ENCODE assay signal across 10 cellular contexts in genomic region chr20:31568773-31569162, GRCh38. TPM values are rescaled to one million over a fixed set of nuclear protein-coding genes. Genes with fewer than 3 reads are reported as not detected.
A peak's percentile ranks its signal among the peaks of the same experiment; 100 is the strongest.
DNase-seq lines count a peak whose midpoint lies in the region; ATAC-seq, FAIRE-seq and TF ChIP-seq lines count a peak whose summit lies in the region.
"Had no signal": no experiment of that assay in that cellular context is flagged by ENCODE, and none has a peak within 500 bp of the region (broad histone marks: within the 10 kb centered on the region; RNA-seq: fewer than 3 reads in every experiment).

No MANE protein-coding gene starts in this region.

- no TSS peak for BruUV-seq in endothelial cell of umbilical vein (replicated peaks; lab: Mats Ljungman, UMichigan)

- H3K4me1 Mint-ChIP-seq in CD4-positive, alpha-beta memory T cell, result peaks cover 10 to 34% (median 20%) of the 10 kb centered on the region in 4 donors

- POLR2A ChIA-PET in CD4-positive, alpha-beta memory T cell (lab: Charles Lee; ENCODE audit: partially characterized antibody), result interaction anchor here (1.3 to 5.9 kb wide), 3 partner anchors 8 to 44 kb away, joined by 3 to 32 read pairs (median 26); partner anchors contain the start of gene ID1
- POLR2A ChIA-PET in endothelial cell of umbilical vein (lab: Charles Lee), result interaction anchor here (1.3 to 3.9 kb wide), 3 partner anchors 36 to 43 kb away, joined by 6 to 29 read pairs (median 9); partner anchors contain the start of gene ID1

- CTCF ChIA-PET in CD4-positive, alpha-beta memory T cell (lab: Charles Lee; ENCODE audit: partially characterized antibody), result interaction anchor here (0.7 to 35.9 kb wide), 12 partner anchors 9 to 154 kb away, joined by 3 to 1094 read pairs (median 8); partner anchors contain the start of genes BCL2L1 and ID1
- CTCF ChIA-PET in endothelial cell of umbilical vein (lab: Charles Lee), result interaction anchor here (1.4 to 30.9 kb wide), 9 partner anchors 8 to 155 kb away, joined by 3 to 1817 read pairs (median 9); partner anchors contain the start of genes BCL2L1 and ID1

- no peaks in the 10 kb centered on the region for H3K27me3 Mint-ChIP-seq in CD4-positive, alpha-beta memory T cell
- H3K27me3 Mint-ChIP-seq: dendritic cell treated with granulocyte-macrophage colony-stimulating factor and Interleukin-4, amounts not matched to agents 40 ng/mL and 50 ng/mL, for 4 days had no signal

- no peak overlapping the region for H3K4me2 ChIP-seq in OCI-LY1 (ENCODE audit: low read length)
- H3K4me2 ChIP-seq in endothelial cell of umbilical vein (ENCODE audit: insufficient read depth, low read length), result no peak overlapping the region

- no peak overlapping the region for H2AFZ ChIP-seq in OCI-LY1 (ENCODE audit: low read length)
- H2AFZ ChIP-seq in endothelial cell of umbilical vein (ENCODE audit: low read depth, low read length), result no peak overlapping the region

- no peaks in the 10 kb centered on the region for H4K20me1 ChIP-seq in OCI-LY1 (ENCODE audit: insufficient read depth, low read length)
- no peaks in the 10 kb centered on the region for H4K20me1 ChIP-seq in endothelial cell of umbilical vein (replicated peaks; ENCODE audit: control insufficient read depth, extremely low read depth, insufficient read depth, low read length)

- H3K36me3 Mint-ChIP-seq in CD4-positive, alpha-beta memory T cell, result peaks cover 0 to 26% of the 10 kb centered on the region in 2 donors

- no peaks in the 10 kb centered on the region for H3K9me1 ChIP-seq in endothelial cell of umbilical vein (replicated peaks; ENCODE audit: control insufficient read depth, extremely low read depth, insufficient read depth, low read length)

- H3K4me1 ChIP-seq in CD4-positive, alpha-beta memory T cell (ENCODE audit: insufficient read depth, low read length), result peaks cover 20% of the 10 kb centered on the region
- H3K4me1 ChIP-seq in OCI-LY1 (ENCODE audit: insufficient read depth, low read length, severe bottlenecking), result peaks cover 43% of the 10 kb centered on the region
- peaks cover 41% of the 10 kb centered on the region for H3K4me1 ChIP-seq in endothelial cell of umbilical vein (ENCODE audit: control insufficient read depth, extremely low read depth, insufficient read depth, low read length)
- H3K4me1 ChIP-seq in psoas muscle, result peaks cover 30% of the 10 kb centered on the region
- H3K4me1 ChIP-seq in mucosa of descending colon (ENCODE audit: low read depth), result peaks cover 13% of the 10 kb centered on the region

- H3K27me3 ChIP-seq in CD4-positive, alpha-beta memory T cell (ENCODE audit: insufficient read depth, low read length), result no peaks in the 10 kb centered on the region
- H3K27me3 ChIP-seq in OCI-LY1 (ENCODE audit: insufficient read depth, low read length), result no peaks in the 10 kb centered on the region
- no peaks in the 10 kb centered on the region for H3K27me3 ChIP-seq in endothelial cell of umbilical vein (ENCODE audit: control insufficient read depth in 2 of 2, insufficient read depth in 2 of 2, low read length in 2 of 2)
- no peaks in the 10 kb centered on the region for H3K27me3 ChIP-seq in psoas muscle (ENCODE audit: insufficient read depth in 3 of 3, low read length in 2 of 3)

- H3K27ac ChIP-seq in CD4-positive, alpha-beta memory T cell (ENCODE audit: low read depth, low read length), result no peak overlapping the region
- peak overlapping the region; percentile 79 for H3K27ac ChIP-seq in OCI-LY1 (ENCODE audit: low read depth, low read length, poor library complexity, severe bottlenecking)
- H3K27ac ChIP-seq in endothelial cell of umbilical vein (ENCODE audit: insufficient read depth, low read depth, low read length), result peak overlapping the region; percentile 59
- peak overlapping the region; percentile 91 for H3K27ac ChIP-seq in psoas muscle

- 87 to 90% (median 88%) methylated on average over 5 of the region's 5 CpGs for WGBS in psoas muscle, 3 donors

- ATAC-seq in psoas muscle, result no peak
- no peak for ATAC-seq in mucosa of descending colon
- no peak for ATAC-seq in left lobe of liver

- H3K9me3 Mint-ChIP-seq in CD4-positive, alpha-beta memory T cell, result no peaks in the 10 kb centered on the region
- H3K9me3 Mint-ChIP-seq: dendritic cell treated with granulocyte-macrophage colony-stimulating factor and Interleukin-4, amounts not matched to agents 40 ng/mL and 50 ng/mL, for 4 days had no signal

- TF ChIP-seq CTCF in OCI-LY1 (IDR thresholded peaks at IDR 0.05; ENCODE audit: low read length) (no peak), endothelial cell of umbilical vein (IDR thresholded peaks at IDR 0.05; ENCODE audit: extremely low read depth in 1 of 2, insufficient read depth in 1 of 2, low read depth in 1 of 2, low read length in 2 of 2) (no peak), psoas muscle (IDR thresholded peaks at IDR 0.05) (no peak), mucosa of descending colon (IDR thresholded peaks at IDR 0.05) (no peak)

- intact Hi-C loops in CD4-positive, alpha-beta memory T cell (cut with micrococcal nuclease), result loop anchor here (1.0 kb wide), 2 partner anchors 8 to 44 kb away; no protein-coding TSS in a partner anchor
- intact Hi-C loops in endothelial cell of umbilical vein (cut with micrococcal nuclease) (loop anchor here (1.0 kb wide), 1 partner anchor 44 kb away; no protein-coding TSS in a partner anchor), psoas muscle (cut with DNase I) (loop anchor here in 1 of 2 donors (10.0 kb wide), 1 partner anchor 156 kb away; the partner anchor contains the start of gene BCL2L1), mucosa of descending colon (cut with DNase I, micrococcal nuclease) (loop anchor here in 1 of 2 donors (5.0 kb wide), 1 partner anchor 44 kb away; no protein-coding TSS in a partner anchor)

- no peak overlapping the region for H3K9ac ChIP-seq in OCI-LY1 (ENCODE audit: low read length)
- peak overlapping the region; percentile 0 for H3K9ac ChIP-seq in endothelial cell of umbilical vein (replicated peaks; ENCODE audit: extremely low read depth, insufficient read depth, low read length)

- peaks cover 9% of the 10 kb centered on the region; the same call in 1 of the 2 replicates for H3F3A ChIP-seq in OCI-LY1 (ENCODE audit: insufficient read depth, low read length)

- H3K27ac Mint-ChIP-seq in CD4-positive, alpha-beta memory T cell, result peak overlapping the region in 6 of 7 donors; percentile 22 to 60 (median 38)
- H3K27ac Mint-ChIP-seq: dendritic cell treated with granulocyte-macrophage colony-stimulating factor and Interleukin-4, amounts not matched to agents 40 ng/mL and 50 ng/mL, for 4 days had no signal

- peaks cover 22% of the 10 kb centered on the region for H3K36me3 ChIP-seq in CD4-positive, alpha-beta memory T cell (ENCODE audit: insufficient read depth, low read length)
- H3K36me3 ChIP-seq in OCI-LY1 (ENCODE audit: insufficient read depth, low read length) (peaks cover 37% of the 10 kb centered on the region), endothelial cell of umbilical vein (ENCODE audit: control insufficient read depth in 2 of 2, extremely low read depth in 1 of 2, insufficient read depth in 2 of 2, low read length in 2 of 2) (peaks cover 4 to 6% of the 10 kb centered on the region in 2 experiments), psoas muscle (ENCODE audit: insufficient read depth in 1 of 2, low read depth in 1 of 2) (peaks cover 0 to 56% of the 10 kb centered on the region in 2 donors), mucosa of descending colon (ENCODE audit: low read depth) (no peaks in the 10 kb centered on the region)

- dilution Hi-C loops in endothelial cell of umbilical vein (cut with MboI; ENCODE audit: extremely low pct_ligation_motif_present, low sequenced_read_pairs), result no loop called here

- H3K9me2 ChIP-seq in OCI-LY1 (ENCODE audit: low read depth, low read length), result no peaks in the 10 kb centered on the region

- H3K4me3 Mint-ChIP-seq in CD4-positive, alpha-beta memory T cell, result peak overlapping the region in 1 of 8 donors; percentile 64
- H3K4me3 Mint-ChIP-seq: dendritic cell treated with granulocyte-macrophage colony-stimulating factor and Interleukin-4, amounts not matched to agents 40 ng/mL and 50 ng/mL, for 4 days had no signal

- no peak for DNase-seq in CD4-positive, alpha-beta memory T cell
- DNase-seq in endothelial cell of umbilical vein (ENCODE audit: low read depth, low spot score) (no peak), psoas muscle (no peak), mucosa of descending colon (no peak), left lobe of liver (ENCODE audit: low spot score) (no peak), NCI-H1436 (lab: John Stamatoyannopoulos, UW) (no peak), dermis blood vessel endothelial cell (no peak)
- DNase-seq: NCI-H2081 treated with DMSO at 0.1 percent for 48 hours had no signal

- H3K4me3 ChIP-seq in CD4-positive, alpha-beta memory T cell (ENCODE audit: low read length in 2 of 2), result no peak overlapping the region
- no peak overlapping the region for H3K4me3 ChIP-seq in OCI-LY1 (ENCODE audit: low read depth, low read length, poor library complexity, severe bottlenecking)
- no peak overlapping the region for H3K4me3 ChIP-seq in endothelial cell of umbilical vein (replicated peaks in 1 of 3; ENCODE audit: insufficient read depth in 1 of 3, low read depth in 1 of 3, low read length in 3 of 3)
- H3K4me3 ChIP-seq in psoas muscle, result no peak overlapping the region
- no peak overlapping the region for H3K4me3 ChIP-seq in mucosa of descending colon

- H3K79me2 ChIP-seq in OCI-LY1 (ENCODE audit: insufficient read depth, low read length) (no peaks in the 10 kb centered on the region), endothelial cell of umbilical vein (ENCODE audit: control insufficient read depth, insufficient read depth, low read length) (no peaks in the 10 kb centered on the region)

- H3K9me3 ChIP-seq in CD4-positive, alpha-beta memory T cell (ENCODE audit: control insufficient read depth in 1 of 2, low read length in 2 of 2), result no peaks in the 10 kb centered on the region
- H3K9me3 ChIP-seq in OCI-LY1 (ENCODE audit: low read length), result no peaks in the 10 kb centered on the region
- no peaks in the 10 kb centered on the region for H3K9me3 ChIP-seq in endothelial cell of umbilical vein (replicated peaks; ENCODE audit: control insufficient read depth, insufficient read depth, low read length)
- no peaks in the 10 kb centered on the region for H3K9me3 ChIP-seq in psoas muscle
- H3K9me3 ChIP-seq in mucosa of descending colon, result no peaks in the 10 kb centered on the region

- no peak for TF ChIP-seq POLR2A in endothelial cell of umbilical vein (IDR thresholded peaks at IDR 0.05; ENCODE audit: low read depth, low read length)

- no peak for FAIRE-seq in endothelial cell of umbilical vein (lab: Jason Lieb, UNC)

RNA-seq across cellular contexts. Expression of gene ID1, which starts 36.3 kb away (rescaled TPM):
- under 1 TPM in 1 of 2 experiments, not detected in 1; 0.50 TPM for total RNA-seq in CD4-positive, alpha-beta memory T cell
- polyA plus RNA-seq in CD4-positive, alpha-beta memory T cell, result 1 to 10 TPM in 1 of 2 donors, under 1 TPM in 1; 0.49 to 1.4 TPM
- 64.4 and 78.9 TPM in 2 replicates for total RNA-seq in endothelial cell of umbilical vein
- polyA plus RNA-seq in endothelial cell of umbilical vein, result 152 and 182 TPM in 2 replicates
- 78.6 and 160 TPM in 2 replicates for polyA plus RNA-seq in endothelial cell of umbilical vein (2011; cell fraction: cytosol; rRNA removed)
- 317 and 470 TPM in 2 replicates for polyA plus RNA-seq in endothelial cell of umbilical vein (2011; cell fraction: nucleus; rRNA removed)
- 67.3 and 67.6 TPM in 2 replicates for polyA plus RNA-seq in endothelial cell of umbilical vein (2012)
- polyA minus RNA-seq in endothelial cell of umbilical vein, result 41.5 and 55.2 TPM in 2 replicates
- polyA minus RNA-seq in endothelial cell of umbilical vein (2011; cell fraction: cytosol; rRNA and poly(A)+ RNA removed), result 500 TPM
- 83.0 and 266 TPM in 2 replicates for polyA minus RNA-seq in endothelial cell of umbilical vein (2011; cell fraction: nucleus; rRNA and poly(A)+ RNA removed)
- 100 to 1,000 TPM in 2 of 4 donors, 10 to 100 TPM in 2; 25.1 to 129 (median 102) TPM for total RNA-seq in psoas muscle
- 100 to 1,000 TPM in 1 of 3 donors, 10 to 100 TPM in 2; 45.1 to 574 (median 45.2) TPM for polyA plus RNA-seq in psoas muscle
- total RNA-seq in mucosa of descending colon, result 100 to 1,000 TPM; 172 to 414 (median 201) TPM
- 37.2 TPM for total RNA-seq in left lobe of liver
- 768 and 1,287 TPM in 2 replicates for total RNA-seq in dermis blood vessel endothelial cell

RNA-seq across cellular contexts. Expression of gene HM13, which starts 54.5 kb away (rescaled TPM):
- 100 to 1,000 TPM; 133 to 156 TPM for total RNA-seq in CD4-positive, alpha-beta memory T cell
- polyA plus RNA-seq in CD4-positive, alpha-beta memory T cell, result 100 to 1,000 TPM; 166 to 171 TPM
- 188 and 211 TPM in 2 replicates for total RNA-seq in endothelial cell of umbilical vein
- 218 and 265 TPM in 2 replicates for polyA plus RNA-seq in endothelial cell of umbilical vein
- polyA plus RNA-seq in endothelial cell of umbilical vein (2011; cell fraction: cytosol; rRNA removed), result 168 and 180 TPM in 2 replicates
- polyA plus RNA-seq in endothelial cell of umbilical vein (2011; cell fraction: nucleus; rRNA removed), result 144 and 177 TPM in 2 replicates
- 174 and 184 TPM in 2 replicates for polyA plus RNA-seq in endothelial cell of umbilical vein (2012)
- polyA minus RNA-seq in endothelial cell of umbilical vein, result 183 and 206 TPM in 2 replicates
- 141 TPM for polyA minus RNA-seq in endothelial cell of umbilical vein (2011; cell fraction: cytosol; rRNA and poly(A)+ RNA removed)
- polyA minus RNA-seq in endothelial cell of umbilical vein (2011; cell fraction: nucleus; rRNA and poly(A)+ RNA removed), result 126 and 153 TPM in 2 replicates
- 10 to 100 TPM; 32.4 to 62.5 (median 49.2) TPM for total RNA-seq in psoas muscle
- polyA plus RNA-seq in psoas muscle, result 100 to 1,000 TPM in 1 of 3 donors, 10 to 100 TPM in 2; 44.0 to 112 (median 48.4) TPM
- total RNA-seq in mucosa of descending colon, result 100 to 1,000 TPM in 2 of 3 donors, 10 to 100 TPM in 1; 95.6 to 137 (median 109) TPM
- total RNA-seq in left lobe of liver, result 147 TPM
- total RNA-seq in dermis blood vessel endothelial cell, result 44.9 and 74.1 TPM in 2 replicates

Comparison
In these comparisons a context has a peak if more than half of its experiments do, and no peak if none do; other contexts are left out.
1. RNA of gene ID1, which starts 36.3 kb away (total RNA-seq): 768 to 1,287 TPM in dermis blood vessel endothelial cell, 172 to 414 TPM in mucosa of descending colon, 25.1 to 129 TPM in psoas muscle, 64.4 to 78.9 TPM in endothelial cell of umbilical vein and 37.2 TPM in left lobe of liver (single experiment); 0.50 TPM in CD4-positive, alpha-beta memory T cell; every median in the first group is over 10 times any median in the second.